8 cellular contexts compared by ENCODE assay signal in the genomic region with DNA sequence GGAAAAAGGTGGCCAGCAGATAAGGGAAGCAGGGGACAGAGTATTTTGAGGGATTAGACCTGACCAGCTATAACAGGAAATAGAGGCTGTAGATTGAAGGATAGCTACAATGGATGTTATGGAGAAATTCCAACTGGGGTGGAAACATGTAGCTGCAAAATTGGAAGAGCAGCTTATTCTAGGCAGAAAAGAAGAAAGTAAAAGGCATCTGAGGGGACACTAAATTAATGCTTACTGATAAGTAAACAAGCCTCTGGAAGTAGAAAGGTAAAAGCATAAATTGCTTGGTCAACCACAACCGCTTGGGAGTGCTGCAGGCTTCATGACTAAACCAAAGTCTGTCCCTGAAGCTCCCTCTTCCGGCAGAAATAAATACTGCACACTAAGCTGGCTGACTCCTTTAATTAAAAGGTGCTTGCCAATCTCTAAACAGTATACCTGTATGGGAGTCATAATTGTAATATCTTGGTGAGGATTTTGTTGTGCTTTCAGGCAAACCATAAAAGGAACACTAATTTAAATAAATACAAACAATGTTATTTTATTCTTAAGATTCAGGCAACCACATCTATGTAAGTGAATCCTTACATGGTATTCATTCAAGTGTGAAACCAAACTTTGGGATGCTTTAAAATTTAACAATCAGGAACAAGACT. TPM values are rescaled to one million over a fixed set of nuclear protein-coding genes. Genes with fewer than 3 reads are reported as not detected.
A peak's percentile ranks its signal among the peaks of the same experiment; 100 is the strongest.
DNase-seq lines count a peak whose midpoint lies in the region; ATAC-seq and TF ChIP-seq lines count a peak whose summit lies in the region.

No MANE protein-coding gene starts in this region.

- H3K4me1 ChIP-seq in CD8-positive, alpha-beta T cell (ENCODE audit: insufficient read depth, low read length): peaks cover 11% of the 10 kb centered on the region
- peaks cover 55% of the 10 kb centered on the region for H3K4me1 ChIP-seq in Karpas-422 (ENCODE audit: low read length)
- peaks cover 7% of the 10 kb centered on the region for H3K4me1 ChIP-seq in ovary (ENCODE audit: insufficient read depth)
- peaks cover 36 to 45% (median 45%) of the 10 kb centered on the region in 4 donors for H3K4me1 ChIP-seq in upper lobe of left lung

- no peak overlapping the region for H2AFZ ChIP-seq in Karpas-422 (ENCODE audit: low read length)

- H3K4me3 Mint-ChIP-seq in CD8-positive, alpha-beta T cell: no peak overlapping the region

- H3K4me2 ChIP-seq in Karpas-422 (ENCODE audit: low read depth, low read length, poor library complexity, severe bottlenecking): peak overlapping the region; percentile 7

- 1 to 5% (median 2%) methylated on average over 2 of the region's 2 CpGs for WGBS in ovary, 3 donors
- WGBS in upper lobe of left lung, 2 donors: 0 to 3% methylated on average over 2 of the region's 2 CpGs

- H3K27ac ChIP-seq in CD8-positive, alpha-beta T cell (ENCODE audit: low read depth, low read length): no peak overlapping the region
- H3K27ac ChIP-seq in Karpas-422 (ENCODE audit: low read length) (no peak overlapping the region), ovary (no peak overlapping the region), upper lobe of left lung (peak overlapping the region in 1 of 4 donors; percentile 28)

- H3K4me3 ChIP-seq in CD8-positive, alpha-beta T cell (ENCODE audit: low read depth, low read length): no peak overlapping the region
- H3K4me3 ChIP-seq in Karpas-422 (ENCODE audit: low read length): no peak overlapping the region
- no peak overlapping the region for H3K4me3 ChIP-seq in fibroblast of pulmonary artery (replicated peaks; ENCODE audit: low read depth, low read length)
- no peak overlapping the region for H3K4me3 ChIP-seq in ovary
- H3K4me3 ChIP-seq in upper lobe of left lung: no peak overlapping the region

- H3K9me3 ChIP-seq in CD8-positive, alpha-beta T cell (ENCODE audit: low read length): no peaks in the 10 kb centered on the region
- H3K9me3 ChIP-seq in Karpas-422 (ENCODE audit: low read length) (no peaks in the 10 kb centered on the region), ovary (peaks cover 0 to 4% of the 10 kb centered on the region in 2 donors), upper lobe of left lung (no peaks in the 10 kb centered on the region)

- H3K27me3 ChIP-seq in CD8-positive, alpha-beta T cell (ENCODE audit: insufficient read depth, low read length): no peaks in the 10 kb centered on the region
- H3K27me3 ChIP-seq in Karpas-422 (ENCODE audit: low read length) (no peaks in the 10 kb centered on the region), ovary (no peaks in the 10 kb centered on the region), upper lobe of left lung (no peaks in the 10 kb centered on the region)

- no peaks in the 10 kb centered on the region for H3K79me2 ChIP-seq in Karpas-422 (ENCODE audit: low read length)

- H3K9ac ChIP-seq in Karpas-422 (ENCODE audit: low read length): no peak overlapping the region

- H3K36me3 Mint-ChIP-seq in CD8-positive, alpha-beta T cell: peaks cover 15% of the 10 kb centered on the region

- peak overlapping the region; percentile 42 for H3K27ac Mint-ChIP-seq in CD8-positive, alpha-beta T cell

- CTCF ChIA-PET in CD8-positive, alpha-beta T cell (lab: Charles Lee): interaction anchor here (0.7 to 7.9 kb wide), 22 partner anchors 11 to 294 kb away, joined by 3 to 216 read pairs (median 4); a partner anchor contains a TSS

- no peaks in the 10 kb centered on the region for H3K27me3 Mint-ChIP-seq in CD8-positive, alpha-beta T cell (ENCODE audit: low read depth)

- TF ChIP-seq POLR2A in ovary (IDR thresholded peaks at IDR 0.05) (no peak), upper lobe of left lung (IDR thresholded peaks at IDR 0.05) (no peak)

- H3K4me1 Mint-ChIP-seq in CD8-positive, alpha-beta T cell (ENCODE audit: low read depth): peaks cover 28% of the 10 kb centered on the region

- POLR2A ChIA-PET in CD8-positive, alpha-beta T cell (lab: Charles Lee): interaction anchor here (0.6 to 3.6 kb wide), 6 partner anchors 9 to 35 kb away, joined by 3 to 30 read pairs (median 5); no protein-coding TSS in a partner anchor

- ATAC-seq in CD8-positive, alpha-beta T cell: peak; percentile 96
- peak; percentile 49 for ATAC-seq in GM21526 (IDR thresholded peaks at IDR 0.05; ENCODE audit: low FRiP score, unreplicated experiment)
- peak; percentile 84 to 90 for ATAC-seq in upper lobe of left lung (ENCODE audit: low FRiP score in 2 of 2)

- intact Hi-C loops in CD8-positive, alpha-beta T cell (cut with DNase I, micrococcal nuclease): loop anchor here (1.0 to 5.0 kb wide), 7 partner anchors 8 to 161 kb away; a partner anchor contains a TSS
- intact Hi-C loops in ovary (cut with DNase I): loop anchor here in 1 of 4 donors (10.0 kb wide), 1 partner anchor 132 kb away; no protein-coding TSS in a partner anchor

- H3K9me3 Mint-ChIP-seq in CD8-positive, alpha-beta T cell: no peaks in the 10 kb centered on the region

- peak; percentile 81 to 93 (median 87) for DNase-seq in CD8-positive, alpha-beta T cell
- peak; percentile 98 for DNase-seq in Karpas-422
- DNase-seq in activated T-cell treated with anti-CD3 and anti-CD28 coated beads for 48 hours (ENCODE audit: low read depth): peak; percentile 73
- DNase-seq in fibroblast of pulmonary artery (ENCODE audit: low read depth): peak; percentile 94
- DNase-seq in ovary: peak; percentile 74 to 93 (median 81)
- DNase-seq in upper lobe of left lung: peak in 1 of 2 donors; percentile 92
- no peak for DNase-seq in NCI-H2081 treated with DMSO at 0.1 percent for 48 hours (lab: John Stamatoyannopoulos, UW)

- H4K20me1 ChIP-seq in Karpas-422 (ENCODE audit: insufficient read depth, low read depth, low read length): peaks cover 14% of the 10 kb centered on the region; the same call in 1 of the 2 replicates

- no peak for TF ChIP-seq EP300 in ovary (IDR thresholded peaks at IDR 0.05)
- no peak for TF ChIP-seq EP300 in upper lobe of left lung (IDR thresholded peaks at IDR 0.05)

- peak; percentile 99 for TF ChIP-seq CTCF in CD8-positive, alpha-beta T cell (IDR thresholded peaks at IDR 0.05)
- TF ChIP-seq CTCF in fibroblast of pulmonary artery (IDR thresholded peaks at IDR 0.05; ENCODE audit: low read length, missing control alignments) (peak; percentile 100), ovary (IDR thresholded peaks at IDR 0.05) (peak; percentile 88 to 97 (median 96)), upper lobe of left lung (IDR thresholded peaks at IDR 0.05) (peak; percentile 86 to 98 (median 93))

- H3K36me3 ChIP-seq in CD8-positive, alpha-beta T cell (ENCODE audit: insufficient read depth, low read length): peaks cover 5% of the 10 kb centered on the region
- H3K36me3 ChIP-seq in Karpas-422 (ENCODE audit: insufficient read depth, low read length) (no peaks in the 10 kb centered on the region), ovary (no peaks in the 10 kb centered on the region), upper lobe of left lung (peaks cover 4 to 19% (median 14%) of the 10 kb centered on the region in 4 donors)

- no peaks in the 10 kb centered on the region for H3K9me2 ChIP-seq in Karpas-422 (replicated peaks; ENCODE audit: insufficient read depth, low read length)

RNA-seq across cellular contexts. Expression of a gene that starts 7.7 kb away (rescaled TPM):
- total RNA-seq in CD8-positive, alpha-beta T cell: 1,000 to 10,000 TPM; 1,771 to 1,786 TPM
- total RNA-seq in Karpas-422 (2014; rRNA removed; shearing (Covaris generic); ENCODE audit: low replicate concordance): 603 and 914 TPM in 2 replicates
- total RNA-seq in ovary (1,000 to 10,000 TPM in 2 of 7 donors, 100 to 1,000 TPM in 5; 775 to 1,271 (median 837) TPM), upper lobe of left lung (1,000 to 10,000 TPM in 5 of 6 donors, 100 to 1,000 TPM in 1; 649 to 1,729 (median 1,078) TPM)
- 1,000 to 10,000 TPM in 1 of 2 donors, 100 to 1,000 TPM in 1; 808 to 1,330 TPM for polyA plus RNA-seq in ovary

RNA-seq across cellular contexts. Expression of a gene that starts 43.1 kb away (rescaled TPM):
- total RNA-seq in CD8-positive, alpha-beta T cell: 1 to 10 TPM; 3.0 to 3.2 TPM
- total RNA-seq in Karpas-422 (2014; rRNA removed; shearing (Covaris generic); ENCODE audit: low replicate concordance): 91.7 and 102 TPM in 2 replicates
- 100 to 1,000 TPM in 3 of 7 donors, 10 to 100 TPM in 4; 20.8 to 155 (median 81.7) TPM for total RNA-seq in ovary
- polyA plus RNA-seq in ovary: 1,000 to 10,000 TPM in 1 of 2 donors, 10 to 100 TPM in 1; 59.4 to 1,262 TPM
- 10 to 100 TPM; 10.0 to 51.3 (median 22.5) TPM for total RNA-seq in upper lobe of left lung
